Comparison of ENCODE assay signal across 1 cellular context in the genomic region with DNA sequence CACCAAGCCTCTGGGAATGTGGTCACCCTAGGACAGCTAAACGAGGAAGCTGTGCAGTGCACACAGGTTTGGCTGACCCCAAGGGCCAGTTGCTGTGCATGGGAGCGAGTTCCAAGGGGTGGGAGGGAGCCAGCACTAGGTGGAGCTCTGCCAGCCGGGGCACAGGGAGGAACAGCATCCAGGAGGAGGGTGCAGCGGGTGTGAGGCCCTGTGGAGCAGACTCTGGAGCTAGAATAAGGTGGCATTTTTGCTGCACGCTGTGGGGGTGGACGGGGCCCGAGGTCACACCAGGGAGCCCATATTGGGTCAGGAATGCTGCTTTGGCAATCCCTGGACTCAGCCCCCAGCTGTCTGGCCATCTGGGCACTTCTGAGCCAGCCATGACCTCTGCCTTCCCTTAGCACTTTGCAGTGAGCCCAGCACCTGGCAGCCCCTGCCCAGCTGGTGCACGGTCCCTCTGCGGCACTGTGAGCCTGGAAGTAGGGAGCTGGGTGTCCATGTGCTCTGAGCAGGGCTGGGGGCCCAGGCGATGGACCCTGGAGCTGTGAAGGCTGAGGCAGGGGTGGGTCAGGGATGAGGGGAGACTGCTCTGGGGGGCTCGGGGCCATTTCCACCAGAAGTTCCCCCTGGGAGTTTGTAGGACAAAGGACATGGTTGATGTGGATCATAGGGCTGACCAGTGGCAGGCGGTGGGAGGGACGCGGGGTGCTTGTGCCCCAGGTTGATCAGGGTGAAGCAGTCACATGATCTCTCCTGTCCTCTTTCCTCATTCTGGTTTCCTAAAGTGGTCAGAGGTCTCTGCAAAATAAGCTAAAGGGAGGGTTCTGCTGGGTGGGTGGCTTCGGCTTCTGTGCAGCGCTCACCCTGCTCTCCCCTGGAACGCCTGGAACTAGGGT.
TF ChIP-seq lines count a peak whose summit lies in the region.

No MANE protein-coding gene starts in this region.

TF ChIP-seq in liver, 16 proteins besides CTCF, POLR2A, EP300 and RAD21 (continued from another document):
- TF ChIP-seq, protein P1, sequence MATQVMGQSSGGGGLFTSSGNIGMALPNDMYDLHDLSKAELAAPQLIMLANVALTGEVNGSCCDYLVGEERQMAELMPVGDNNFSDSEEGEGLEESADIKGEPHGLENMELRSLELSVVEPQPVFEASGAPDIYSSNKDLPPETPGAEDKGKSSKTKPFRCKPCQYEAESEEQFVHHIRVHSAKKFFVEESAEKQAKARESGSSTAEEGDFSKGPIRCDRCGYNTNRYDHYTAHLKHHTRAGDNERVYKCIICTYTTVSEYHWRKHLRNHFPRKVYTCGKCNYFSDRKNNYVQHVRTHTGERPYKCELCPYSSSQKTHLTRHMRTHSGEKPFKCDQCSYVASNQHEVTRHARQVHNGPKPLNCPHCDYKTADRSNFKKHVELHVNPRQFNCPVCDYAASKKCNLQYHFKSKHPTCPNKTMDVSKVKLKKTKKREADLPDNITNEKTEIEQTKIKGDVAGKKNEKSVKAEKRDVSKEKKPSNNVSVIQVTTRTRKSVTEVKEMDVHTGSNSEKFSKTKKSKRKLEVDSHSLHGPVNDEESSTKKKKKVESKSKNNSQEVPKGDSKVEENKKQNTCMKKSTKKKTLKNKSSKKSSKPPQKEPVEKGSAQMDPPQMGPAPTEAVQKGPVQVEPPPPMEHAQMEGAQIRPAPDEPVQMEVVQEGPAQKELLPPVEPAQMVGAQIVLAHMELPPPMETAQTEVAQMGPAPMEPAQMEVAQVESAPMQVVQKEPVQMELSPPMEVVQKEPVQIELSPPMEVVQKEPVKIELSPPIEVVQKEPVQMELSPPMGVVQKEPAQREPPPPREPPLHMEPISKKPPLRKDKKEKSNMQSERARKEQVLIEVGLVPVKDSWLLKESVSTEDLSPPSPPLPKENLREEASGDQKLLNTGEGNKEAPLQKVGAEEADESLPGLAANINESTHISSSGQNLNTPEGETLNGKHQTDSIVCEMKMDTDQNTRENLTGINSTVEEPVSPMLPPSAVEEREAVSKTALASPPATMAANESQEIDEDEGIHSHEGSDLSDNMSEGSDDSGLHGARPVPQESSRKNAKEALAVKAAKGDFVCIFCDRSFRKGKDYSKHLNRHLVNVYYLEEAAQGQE (IDR thresholded peaks at IDR 0.05): no peak
- TF ChIP-seq EGR1 (IDR thresholded peaks at IDR 0.05; ENCODE audit: low read depth in 2 of 2): peak in 1 of 2 donors; percentile 39
- peak; percentile 83 to 88 for TF ChIP-seq RXRA (IDR thresholded peaks at IDR 0.05)
- peak; percentile 71 for TF ChIP-seq YY1 (IDR thresholded peaks at IDR 0.05)
- TF ChIP-seq JUND (IDR thresholded peaks at IDR 0.05): peak in 1 of 2 donors; percentile 25
- no peak for TF ChIP-seq HNF4G (IDR thresholded peaks at IDR 0.05)
- TF ChIP-seq HNF4A (conservative IDR thresholded peaks at IDR 0.05): peak; percentile 58 to 83
- TF ChIP-seq SP1 (IDR thresholded peaks at IDR 0.05): peak; percentile 70
- no peak for TF ChIP-seq FOXA1 (IDR thresholded peaks at IDR 0.05)
